In the genomic region with DNA sequence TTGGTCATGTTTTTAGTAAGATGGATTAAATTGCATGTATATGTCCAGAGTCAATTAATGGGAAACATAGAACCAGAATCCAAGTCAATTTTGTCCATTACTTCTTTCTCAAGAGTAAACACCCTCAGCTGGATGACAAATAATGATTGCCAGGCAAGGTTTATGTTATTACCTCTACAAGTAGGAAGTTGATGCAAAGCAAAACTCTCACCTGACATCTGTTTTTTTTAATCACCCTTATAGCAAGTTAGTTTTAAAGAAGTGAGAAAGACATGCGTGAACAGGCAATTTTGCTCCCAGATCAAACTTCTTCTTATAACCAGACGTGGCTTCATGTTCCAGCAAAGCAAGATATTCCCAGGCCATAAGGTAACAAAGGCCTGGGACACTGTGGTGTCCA, we compare ENCODE assay signal across 27 cellular contexts.
DNase-seq lines count a peak whose midpoint lies in the region; ATAC-seq, FAIRE-seq and TF ChIP-seq lines count a peak whose summit lies in the region.
"Had no signal": no experiment of that assay in that cellular context is flagged by ENCODE, and none has a peak within 500 bp of the region (broad histone marks: within the 10 kb centered on the region; RNA-seq: fewer than 3 reads in every experiment).

No MANE protein-coding gene starts in this region.

- no peaks in the 10 kb centered on the region for H4K20me1 ChIP-seq in astrocyte (ENCODE audit: insufficient read depth, low read length)

- FAIRE-seq in astrocyte (lab: Jason Lieb, UNC) (peak; percentile 98), urothelium cell line (lab: Jason Lieb, UNC) (no peak)
- FAIRE-seq: A549, HepG2 had no signal

- no peaks in the 10 kb centered on the region for H3K36me3 ChIP-seq in astrocyte (ENCODE audit: insufficient read depth, low read length)
- H3K36me3 ChIP-seq: SJCRH30 had no signal

- no peak overlapping the region for H3K27ac ChIP-seq in astrocyte (ENCODE audit: low read depth, low read length)
- H3K27ac ChIP-seq: A549, C4-2B, SJCRH30 had no signal

- no peaks in the 10 kb centered on the region for H3K27me3 ChIP-seq in astrocyte (ENCODE audit: insufficient read depth, low read length)
- H3K27me3 ChIP-seq: SJCRH30 had no signal

- H3K27ac Mint-ChIP-seq in astrocyte (ENCODE audit: unreplicated experiment), result no peak overlapping the region
- no peak overlapping the region for H3K27ac Mint-ChIP-seq in stimulated activated naive B cell treated with anti-CD40 and anti-IgM and Interleukin-4, amounts not matched to agents 10 μg/mL and 1 μg/mL and 100 μg/mL, for 72 hours
- H3K27ac Mint-ChIP-seq in activated naive CD4-positive, alpha-beta T cell treated with anti-CD3 and anti-CD28 coated beads, Interleukin-2, amount 50 U/mL, for 72 hours, result no peak overlapping the region
- H3K27ac Mint-ChIP-seq in naive thymus-derived CD8-positive, alpha-beta T cell, result no peak overlapping the region
- H3K27ac Mint-ChIP-seq: B cell; CD8-positive, alpha-beta T cell; GM23338; H9; T-helper 17 cell had no signal

- peak; percentile 56 for ATAC-seq in GM18909 (IDR thresholded peaks at IDR 0.05; ENCODE audit: poor library complexity, unreplicated experiment)
- ATAC-seq in HG02884 (IDR thresholded peaks at IDR 0.05; ENCODE audit: unreplicated experiment), result peak; percentile 52
- peak; percentile 36 to 41 for ATAC-seq in stimulated activated naive B cell treated with anti-CD40 and anti-IgM and Interleukin-4, amounts not matched to agents 10 μg/mL and 1 μg/mL and 100 μg/mL, for 72 hours (replicated peaks)
- no peak for ATAC-seq in activated naive CD4-positive, alpha-beta T cell treated with anti-CD3 and anti-CD28 coated beads, Interleukin-2, amount 50 U/mL, for 72 hours
- no peak for ATAC-seq in naive thymus-derived CD8-positive, alpha-beta T cell
- ATAC-seq: A549; CD8-positive, alpha-beta T cell; GM23338; HepG2; PC-3; SK-N-SH treated with all-trans-retinoic acid at 6 μM for 48 hours; T-helper 17 cell had no signal

- H3K36me3 Mint-ChIP-seq in astrocyte (ENCODE audit: low read depth, unreplicated experiment), result no peaks in the 10 kb centered on the region
- no peaks in the 10 kb centered on the region for H3K36me3 Mint-ChIP-seq in stimulated activated naive B cell treated with anti-CD40 and anti-IgM and Interleukin-4, amounts not matched to agents 10 μg/mL and 1 μg/mL and 100 μg/mL, for 72 hours
- H3K36me3 Mint-ChIP-seq in activated naive CD4-positive, alpha-beta T cell treated with anti-CD3 and anti-CD28 coated beads, Interleukin-2, amount 50 U/mL, for 72 hours, result no peaks in the 10 kb centered on the region
- H3K36me3 Mint-ChIP-seq in naive thymus-derived CD8-positive, alpha-beta T cell, result no peaks in the 10 kb centered on the region
- H3K36me3 Mint-ChIP-seq: CD8-positive, alpha-beta T cell had no signal

- H3K9ac ChIP-seq in astrocyte (ENCODE audit: low read length), result no peak overlapping the region

- TF ChIP-seq CTCF in astrocyte (IDR thresholded peaks at IDR 0.05; ENCODE audit: insufficient read depth, low read depth, low read length), result no peak

- H3K79me2 ChIP-seq in astrocyte (ENCODE audit: insufficient read depth, low read length), result no peaks in the 10 kb centered on the region

- H3K9me3 ChIP-seq in astrocyte (ENCODE audit: insufficient read depth, low read depth, low read length), result no peaks in the 10 kb centered on the region
- H3K9me3 ChIP-seq: A549, Caco-2, SJCRH30 had no signal

- H3K4me1 ChIP-seq in astrocyte (ENCODE audit: insufficient read depth, low read length), result no peaks in the 10 kb centered on the region
- H3K4me1 ChIP-seq: A549, Caco-2 had no signal

- DNase-seq in astrocyte (ENCODE audit: low read depth), result no peak
- no peak for DNase-seq in stimulated activated naive B cell treated with anti-CD40 and anti-IgM and Interleukin-4, amounts not matched to agents 10 μg/mL and 1 μg/mL and 100 μg/mL, for 72 hours
- no peak for DNase-seq in activated naive CD4-positive, alpha-beta T cell treated with anti-CD3 and anti-CD28 coated beads, Interleukin-2, amount 50 U/mL, for 72 hours (ENCODE audit: low spot score in 2 of 2)
- no peak for DNase-seq in urothelium cell line (ENCODE audit: low spot score)
- DNase-seq in naive thymus-derived CD8-positive, alpha-beta T cell, result no peak
- DNase-seq: Caco-2; CD8-positive, alpha-beta T cell; GDM1; H9; Kasumi-1; NCI-H1105; NCI-H1436 treated with DMSO at 0.1 percent for 48 hours; NCI-H2029; NCI-H446; NCI-H524 treated with DMSO at 0.1 percent for 48 hours; NCI-H774; PC-3; SJCRH30; T-helper 17 cell had no signal

- no peaks in the 10 kb centered on the region for H3K27me3 Mint-ChIP-seq in astrocyte (ENCODE audit: low read depth, unreplicated experiment)
- H3K27me3 Mint-ChIP-seq in stimulated activated naive B cell treated with anti-CD40 and anti-IgM and Interleukin-4, amounts not matched to agents 10 μg/mL and 1 μg/mL and 100 μg/mL, for 72 hours, result no peaks in the 10 kb centered on the region
- no peaks in the 10 kb centered on the region for H3K27me3 Mint-ChIP-seq in naive thymus-derived CD8-positive, alpha-beta T cell
- H3K27me3 Mint-ChIP-seq: B cell had no signal

- no peak overlapping the region for H3K4me3 ChIP-seq in astrocyte (ENCODE audit: insufficient read depth, low read depth, low read length)
- H3K4me3 ChIP-seq: A549, GM23338, SJCRH30 had no signal

- POLR2A ChIA-PET in naive thymus-derived CD8-positive, alpha-beta T cell (lab: Charles Lee), result no interaction called here

- H3K4me1 Mint-ChIP-seq in astrocyte (ENCODE audit: low read depth, unreplicated experiment), result peaks cover 4% of the 10 kb centered on the region
- H3K4me1 Mint-ChIP-seq in stimulated activated naive B cell treated with anti-CD40 and anti-IgM and Interleukin-4, amounts not matched to agents 10 μg/mL and 1 μg/mL and 100 μg/mL, for 72 hours, result peaks cover 0 to 1% of the 10 kb centered on the region in 2 donors
- no peaks in the 10 kb centered on the region for H3K4me1 Mint-ChIP-seq in naive thymus-derived CD8-positive, alpha-beta T cell
- H3K4me1 Mint-ChIP-seq: T-helper 17 cell had no signal

- H3K4me3 Mint-ChIP-seq in astrocyte (ENCODE audit: unreplicated experiment), result no peak overlapping the region
- H3K4me3 Mint-ChIP-seq in stimulated activated naive B cell treated with anti-CD40 and anti-IgM and Interleukin-4, amounts not matched to agents 10 μg/mL and 1 μg/mL and 100 μg/mL, for 72 hours, result no peak overlapping the region
- H3K4me3 Mint-ChIP-seq in naive thymus-derived CD8-positive, alpha-beta T cell, result no peak overlapping the region
- H3K4me3 Mint-ChIP-seq: B cell; CD8-positive, alpha-beta T cell; GM23338; H9; T-helper 17 cell had no signal

- no peak overlapping the region for H3K4me2 ChIP-seq in astrocyte (ENCODE audit: low read length)
- H3K4me2 ChIP-seq: A549, GM23338 had no signal

- no peak overlapping the region for H2AFZ ChIP-seq in astrocyte (ENCODE audit: low read depth, low read length)
- H2AFZ ChIP-seq: GM23338 had no signal

- no peaks in the 10 kb centered on the region for H3K9me3 Mint-ChIP-seq in astrocyte (ENCODE audit: unreplicated experiment)
- peaks cover 0 to 5% of the 10 kb centered on the region in 2 donors for H3K9me3 Mint-ChIP-seq in stimulated activated naive B cell treated with anti-CD40 and anti-IgM and Interleukin-4, amounts not matched to agents 10 μg/mL and 1 μg/mL and 100 μg/mL, for 72 hours
- H3K9me3 Mint-ChIP-seq in activated naive CD4-positive, alpha-beta T cell treated with anti-CD3 and anti-CD28 coated beads, Interleukin-2, amount 50 U/mL, for 72 hours, result no peaks in the 10 kb centered on the region
- H3K9me3 Mint-ChIP-seq in naive thymus-derived CD8-positive, alpha-beta T cell, result no peaks in the 10 kb centered on the region
- H3K9me3 Mint-ChIP-seq: CD8-positive, alpha-beta T cell; GM23338 had no signal

Comparison
In these comparisons a context has a peak if more than half of its experiments do, and no peak if none do; other contexts are left out.
1. ATAC-seq: peak in GM18909 (single experiment), HG02884 (single experiment) and stimulated activated naive B cell treated with anti-CD40 and anti-IgM and Interleukin-4, amounts not matched to agents 10 μg/mL and 1 μg/mL and 100 μg/mL, for 72 hours (2 of 2); none in activated naive CD4-positive, alpha-beta T cell treated with anti-CD3 and anti-CD28 coated beads, Interleukin-2, amount 50 U/mL, for 72 hours (0 of 2) and naive thymus-derived CD8-positive, alpha-beta T cell (0 of 2).